In the genomic region with DNA sequence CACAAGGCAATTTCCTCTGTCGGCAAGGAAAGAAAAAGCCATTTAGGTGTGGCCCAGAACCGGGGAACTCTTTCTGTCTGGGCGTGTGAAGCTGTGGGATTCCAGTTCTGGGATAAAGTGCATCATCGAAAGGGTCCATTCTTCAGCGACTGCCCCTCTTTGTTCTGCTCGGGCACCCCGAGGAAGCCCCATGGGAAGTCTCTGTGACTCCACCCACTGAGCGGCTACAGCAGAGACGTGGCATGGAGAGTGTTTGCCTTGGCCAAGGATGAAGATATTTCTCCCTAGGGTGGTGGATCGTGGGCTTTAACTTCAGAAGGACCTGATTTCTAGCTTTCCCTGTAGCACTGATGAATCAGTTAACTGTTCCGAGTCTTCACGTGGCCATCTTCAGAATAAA, we compare ENCODE assay signal across 4 cellular contexts.
"Had no signal": no experiment of that assay in that cellular context is flagged by ENCODE, and none has a peak within 500 bp of the region (broad histone marks: within the 10 kb centered on the region; RNA-seq: fewer than 3 reads in every experiment).

No MANE protein-coding gene starts in this region.

- H3K4me1 Mint-ChIP-seq: GM23338 had no signal

- H3K4me2 ChIP-seq: GM23338 had no signal

- H3K27ac Mint-ChIP-seq: GM23338 had no signal

- DNase-seq: H9, HCEC 1CT, IMR-90 had no signal

- H3K4me3 Mint-ChIP-seq: GM23338, H9 had no signal

- H3K4me3 ChIP-seq: GM23338 had no signal

- H2AFZ ChIP-seq: GM23338 had no signal

- H3K9me3 Mint-ChIP-seq: GM23338, H9 had no signal
